ENCODE assay signal across 17 cellular contexts in genomic region chr1:168783831-168784230, GRCh38. TPM values are rescaled to one million over a fixed set of nuclear protein-coding genes. Genes with fewer than 3 reads are reported as not detected.
DNase-seq lines count a peak whose midpoint lies in the region; ATAC-seq and TF ChIP-seq lines count a peak whose summit lies in the region.
"Had no signal": no experiment of that assay in that cellular context is flagged by ENCODE, and none has a peak within 500 bp of the region (broad histone marks: within the 10 kb centered on the region; RNA-seq: fewer than 3 reads in every experiment).

No MANE protein-coding gene starts in this region.

- TF ChIP-seq POLR2A in gastrocnemius medialis (IDR thresholded peaks at IDR 0.05): no peak

- ATAC-seq in right cardiac atrium (peak; percentile 84 to 93), gastrocnemius medialis (peak; percentile 89 to 94), GM21360 (IDR thresholded peaks at IDR 0.05; ENCODE audit: unreplicated experiment) (no peak), HG02973 (IDR thresholded peaks at IDR 0.05; ENCODE audit: unreplicated experiment) (no peak)
- ATAC-seq: GM23338, PC-3, SK-N-SH treated with all-trans-retinoic acid at 6 μM for 48 hours had no signal

- intact Hi-C loops in right cardiac atrium (cut with DNase I): no loop called here
- intact Hi-C loops in gastrocnemius medialis (cut with DNase I; ENCODE audit: low total_unique reads): loop anchor here (5.0 kb wide), 2 partner anchors 62 to 108 kb away; no protein-coding TSS in a partner anchor

- in situ Hi-C loops in gastrocnemius medialis (cut with MboI; ENCODE audit: low sequenced_read_pairs in 4 of 4): no loop called here

- peak; percentile 3 for DNase-seq in EH (ENCODE audit: low read depth)
- peak; percentile 28 to 75 for DNase-seq in cardiac fibroblast (ENCODE audit: low read depth in 2 of 2)
- DNase-seq in right cardiac atrium: no peak
- peak; percentile 13 to 14 for DNase-seq in gastrocnemius medialis
- DNase-seq in kidney glomerular epithelial cell (lab: John Stamatoyannopoulos, UW): no peak
- DNase-seq in stimulated activated CD4-positive, alpha-beta T cell treated with anti-CD3 and anti-CD28 coated beads, Interleukin-2, amount 100 ng/mL, for 24 hours: no peak
- DNase-seq: activated CD4-positive, alpha-beta T cell treated with anti-CD3 and anti-CD28 coated beads for 48 hours; activated naive CD4-positive, alpha-beta T cell treated with anti-CD3 and anti-CD28 coated beads, Interleukin-2, amount 50 U/mL, for 16 hours; foreskin melanocyte; NCI-H1105; PC-3; stimulated activated naive CD4-positive, alpha-beta T cell treated with Interleukin-2 at 50 U/mL for 16 hours had no signal

- TF ChIP-seq CTCF in cardiac fibroblast (IDR thresholded peaks at IDR 0.05; ENCODE audit: low read depth, low read length) (no peak), gastrocnemius medialis (IDR thresholded peaks at IDR 0.05 in 4 of 5, conservative IDR thresholded peaks at IDR 0.05 in 1 of 5) (no peak)

- WGBS in right cardiac atrium: 34% methylated on average over 2 of the region's 2 CpGs

- H3K4me3 ChIP-seq in cardiac fibroblast (replicated peaks in 1 of 2; ENCODE audit: low read depth in 2 of 2, low read length in 2 of 2): no peak overlapping the region
- no peak overlapping the region for H3K4me3 ChIP-seq in right cardiac atrium (ENCODE audit: low read length)
- no peak overlapping the region for H3K4me3 ChIP-seq in gastrocnemius medialis
- H3K4me3 ChIP-seq: GM23338 had no signal

- H3K36me3 ChIP-seq in gastrocnemius medialis: no peaks in the 10 kb centered on the region

- no peaks in the 10 kb centered on the region for H3K9me3 ChIP-seq in right cardiac atrium (ENCODE audit: control insufficient read depth, low read length)
- no peaks in the 10 kb centered on the region for H3K9me3 ChIP-seq in gastrocnemius medialis

- H3K27ac ChIP-seq in right cardiac atrium (ENCODE audit: low read length): no peak overlapping the region
- peak overlapping the region; percentile 10 to 46 (median 26) for H3K27ac ChIP-seq in gastrocnemius medialis

- H3K4me1 ChIP-seq in right cardiac atrium (ENCODE audit: control insufficient read depth, insufficient read depth, low read length): no peaks in the 10 kb centered on the region
- peaks cover 8 to 13% of the 10 kb centered on the region in 2 donors for H3K4me1 ChIP-seq in gastrocnemius medialis

- H3K27me3 ChIP-seq in right cardiac atrium (ENCODE audit: control insufficient read depth, insufficient read depth): no peaks in the 10 kb centered on the region
- H3K27me3 ChIP-seq in gastrocnemius medialis: no peaks in the 10 kb centered on the region

RNA-seq across cellular contexts. Expression of gene DPT, which starts 54.8 kb away (rescaled TPM):
- total RNA-seq in right cardiac atrium (100 to 1,000 TPM in 3 of 4 donors, 10 to 100 TPM in 1; 77.0 to 151 (median 119) TPM), gastrocnemius medialis (10 to 100 TPM; 12.6 to 21.8 (median 14.7) TPM)
- polyA plus RNA-seq in right cardiac atrium: 77.0 TPM
- total RNA-seq: GM23338, PC-3 had no signal
- polyA plus RNA-seq: AG04450, GM23338 had no signal

Comparison
In these comparisons a context has a peak if more than half of its experiments do, and no peak if none do; other contexts are left out.
1. DNase-seq: peak in EH (single experiment), cardiac fibroblast (2 of 2) and gastrocnemius medialis (2 of 2); none in right cardiac atrium (0 of 3), kidney glomerular epithelial cell (single experiment) and stimulated activated CD4-positive, alpha-beta T cell treated with anti-CD3 and anti-CD28 coated beads, Interleukin-2, amount 100 ng/mL, for 24 hours (0 of 2).
2. ATAC-seq: peak in right cardiac atrium (2 of 2) and gastrocnemius medialis (2 of 2); none in GM21360 (single experiment) and HG02973 (single experiment).